9 cellular contexts compared by ENCODE assay signal in genomic region chr5:149128023-149128875, GRCh38. TPM values are rescaled to one million over a fixed set of nuclear protein-coding genes. Genes with fewer than 3 reads are reported as not detected.
DNase-seq lines count a peak whose midpoint lies in the region; ATAC-seq, FAIRE-seq and TF ChIP-seq lines count a peak whose summit lies in the region.
"Had no signal": no experiment of that assay in that cellular context is flagged by ENCODE, and none has a peak within 500 bp of the region (broad histone marks: within the 10 kb centered on the region; RNA-seq: fewer than 3 reads in every experiment).

No MANE protein-coding gene starts in this region.

- H3K4me2 ChIP-seq in Loucy (ENCODE audit: low read depth, low read length, poor library complexity, severe bottlenecking) (no peak overlapping the region), GM12878 (ENCODE audit: control insufficient read depth, insufficient read depth) (no peak overlapping the region)

- H4K20me1 ChIP-seq in Loucy (ENCODE audit: insufficient read depth, low read length, poor library complexity, severe bottlenecking) = no peaks in the 10 kb centered on the region
- no peaks in the 10 kb centered on the region for H4K20me1 ChIP-seq in GM12878 (ENCODE audit: control insufficient read depth, insufficient read depth)

- TF ChIP-seq CTCF in GM20000 (IDR thresholded peaks at IDR 0.05; ENCODE audit: extremely low read depth, missing control alignments) = peak; percentile 30
- TF ChIP-seq CTCF in Loucy (conservative IDR thresholded peaks at IDR 0.05; ENCODE audit: low read length) = peak; percentile 88
- peak; percentile 50 to 72 (median 69) for TF ChIP-seq CTCF in GM12878 (IDR thresholded peaks at IDR 0.05 in 2 of 3, conservative IDR thresholded peaks at IDR 0.05 in 1 of 3; ENCODE audit: control insufficient read depth in 2 of 3, extremely low read depth in 1 of 3, insufficient read depth in 1 of 3, low read depth in 3 of 3, low read length in 3 of 3)
- peak in 2 of 4 experiments; percentile 17 to 43 for TF ChIP-seq CTCF in sigmoid colon (IDR thresholded peaks at IDR 0.05)

- H3K9me2 ChIP-seq in Loucy (replicated peaks; ENCODE audit: low read depth, low read length) = no peaks in the 10 kb centered on the region

- H3K4me1 ChIP-seq in Loucy (ENCODE audit: insufficient read depth, low read length, poor library complexity, severe bottlenecking) (no peaks in the 10 kb centered on the region), GM12878 (ENCODE audit: control insufficient read depth, insufficient read depth, low read length) (no peaks in the 10 kb centered on the region), sigmoid colon (no peaks in the 10 kb centered on the region)
- H3K4me1 ChIP-seq in effector memory CD4-positive, alpha-beta T cell (ENCODE audit: control insufficient read depth, insufficient read depth, low read length, poor library complexity, severe bottlenecking) = no peaks in the 10 kb centered on the region

- FAIRE-seq in GM12878 (lab: Jason Lieb, UNC) = peak; percentile 41
- FAIRE-seq: TTC549 had no signal

- H3K9ac ChIP-seq in Loucy (ENCODE audit: low read depth, low read length, poor library complexity, severe bottlenecking) = no peak overlapping the region
- no peak overlapping the region for H3K9ac ChIP-seq in GM12878 (ENCODE audit: control insufficient read depth, insufficient read depth, low read length)

- SMC1A ChIA-PET in GM12878 (lab: Charles Lee; ENCODE audit: uncharacterized antibody, unreplicated experiment) = no interaction called here

- in situ Hi-C loops in GM12878 (cut with MboI) = no loop called here

- intact Hi-C loops in GM12878 (cut with micrococcal nuclease; ENCODE audit: unreplicated experiment) (no loop called here), sigmoid colon (cut with DNase I) (no loop called here)

- TF ChIP-seq POLR2A in GM12878 (IDR thresholded peaks at IDR 0.05; ENCODE audit: low read depth, low read length) (no peak), sigmoid colon (IDR thresholded peaks at IDR 0.05) (no peak)

- no peaks in the 10 kb centered on the region for H3F3A ChIP-seq in Loucy (ENCODE audit: low read depth)

- BruUV-seq in GM12878 (replicated peaks; lab: Mats Ljungman, UMichigan) = no TSS peak

- H3K9me3 ChIP-seq in Loucy (ENCODE audit: insufficient read depth, low read depth, low read length) (no peaks in the 10 kb centered on the region), GM12878 (replicated peaks; ENCODE audit: control insufficient read depth, insufficient read depth, low read length) (no peaks in the 10 kb centered on the region), sigmoid colon (no peaks in the 10 kb centered on the region)
- no peaks in the 10 kb centered on the region for H3K9me3 ChIP-seq in effector memory CD4-positive, alpha-beta T cell (ENCODE audit: control insufficient read depth, low read length)

- no peaks in the 10 kb centered on the region for H3K27me3 ChIP-seq in Loucy (ENCODE audit: insufficient read depth, low read length, poor library complexity, severe bottlenecking)
- no peaks in the 10 kb centered on the region for H3K27me3 ChIP-seq in GM12878 (replicated peaks in 1 of 2; ENCODE audit: control insufficient read depth in 2 of 2, insufficient read depth in 2 of 2, low read length in 1 of 2)
- H3K27me3 ChIP-seq in effector memory CD4-positive, alpha-beta T cell (replicated peaks; ENCODE audit: control insufficient read depth, insufficient read depth, low read length, poor library complexity, severe bottlenecking) = no peaks in the 10 kb centered on the region
- no peaks in the 10 kb centered on the region for H3K27me3 ChIP-seq in sigmoid colon

- H3K27ac ChIP-seq in GM12878 (ENCODE audit: control insufficient read depth, insufficient read depth) = no peak overlapping the region
- no peak overlapping the region for H3K27ac ChIP-seq in effector memory CD4-positive, alpha-beta T cell (ENCODE audit: insufficient read depth, low read length, poor library complexity, severe bottlenecking)
- H3K27ac ChIP-seq in sigmoid colon = no peak overlapping the region

- DNase-seq in Daoy (ENCODE audit: low read depth) = peak; percentile 56
- DNase-seq in GM20000 (ENCODE audit: low spot score) = peak; percentile 45
- DNase-seq in GM12878 (ENCODE audit: low read depth, low spot score) = no peak
- DNase-seq in kidney tubule cell (ENCODE audit: low spot score) = peak; percentile 56
- DNase-seq in activated gamma-delta T cell treated with Interleukin-2 at 50 U/mL for 16 hours = no peak
- no peak for DNase-seq in effector memory CD4-positive, alpha-beta T cell
- DNase-seq in sigmoid colon = no peak

- 35% methylated on average over 13 of the region's 13 CpGs for WGBS in GM12878 (ENCODE audit: insufficient coverage, insufficient replicate concordance, low lambda C conversion rate, missing lambda C conversion rate)
- WGBS in sigmoid colon, 2 donors = 42 to 50% methylated on average over 13 of the region's 13 CpGs

- POLR2A ChIA-PET in GM12878 (lab: Charles Lee) = no interaction called here

- H2AFZ ChIP-seq in Loucy (ENCODE audit: low read length) (no peak overlapping the region), GM12878 (ENCODE audit: control insufficient read depth, low read depth, low read length) (no peak overlapping the region)

- RAD21 ChIA-PET in GM12878 (lab: Charles Lee; ENCODE audit: unreplicated experiment) = no interaction called here

- peak; percentile 89 for ATAC-seq in GM12878

- TF ChIP-seq EP300 in GM12878 (IDR thresholded peaks at IDR 0.05; ENCODE audit: borderline replicate concordance in 1 of 2, control insufficient read depth in 1 of 2, low read depth in 2 of 2, low read length in 2 of 2) = no peak
- TF ChIP-seq EP300 in sigmoid colon (IDR thresholded peaks at IDR 0.05) = no peak

- CTCF ChIA-PET in GM12878 (lab: Yijun Ruan, JAX) = no interaction called here

- peak; percentile 29 for TF ChIP-seq RAD21 in GM12878 (IDR thresholded peaks at IDR 0.05; ENCODE audit: insufficient read depth, low read depth, low read length)

- no peaks in the 10 kb centered on the region for H3K36me3 ChIP-seq in Loucy (ENCODE audit: insufficient read depth, low read length)
- no peaks in the 10 kb centered on the region for H3K36me3 ChIP-seq in GM12878 (ENCODE audit: control insufficient read depth in 2 of 2, insufficient read depth in 2 of 2, low read length in 1 of 2)
- no peaks in the 10 kb centered on the region for H3K36me3 ChIP-seq in effector memory CD4-positive, alpha-beta T cell (ENCODE audit: control insufficient read depth, insufficient read depth, low read length)
- H3K36me3 ChIP-seq in sigmoid colon = no peaks in the 10 kb centered on the region

- H3K79me2 ChIP-seq in Loucy (ENCODE audit: insufficient read depth, low read length) (no peaks in the 10 kb centered on the region), GM12878 (ENCODE audit: control insufficient read depth, insufficient read depth, low read length) (no peaks in the 10 kb centered on the region)

- H3K4me3 ChIP-seq in Loucy (ENCODE audit: low read length, poor library complexity, severe bottlenecking) = no peak overlapping the region
- H3K4me3 ChIP-seq in GM12878 = no peak overlapping the region
- H3K4me3 ChIP-seq in effector memory CD4-positive, alpha-beta T cell (ENCODE audit: insufficient read depth, low read depth, low read length, poor library complexity, severe bottlenecking) = no peak overlapping the region
- no peak overlapping the region for H3K4me3 ChIP-seq in sigmoid colon

TF ChIP-seq in GM12878, 131 proteins besides CTCF, POLR2A, EP300 and RAD21 (continues in another document):
- TF ChIP-seq TCF3 (IDR thresholded peaks at IDR 0.05; ENCODE audit: borderline replicate concordance, insufficient read depth, low read depth, low read length) = no peak
- no peak for TF ChIP-seq HDGF (IDR thresholded peaks at IDR 0.05)
- no peak for TF ChIP-seq NKRF (conservative IDR thresholded peaks at IDR 0.05)
- TF ChIP-seq CREB1 (IDR thresholded peaks at IDR 0.05; ENCODE audit: low read depth) = no peak

RNA-seq across cellular contexts. Expression of gene ABLIM3, which starts 13.0 kb away (rescaled TPM):
- 6.4 and 10.6 TPM in 2 replicates for total RNA-seq in Daoy (2014; rRNA removed; shearing (Covaris generic))
- not detected in 2 replicates for total RNA-seq in GM12878 (2013; cell fraction: nucleolus; rRNA removed)
- total RNA-seq in GM12878 (2014; rRNA removed) (not detected in 2 replicates), GM12878 (2014; rRNA removed; fragmentation: Illumina TruSeq; extraction: Trizol) (not detected in 2 replicates), GM12878 (2021) (0.13 TPM in 1 of 2 replicates, not detected in the other), sigmoid colon (10 to 100 TPM in 3 of 4 donors, 1 to 10 TPM in 1; 6.8 to 19.9 (median 13.8) TPM)
- polyA plus RNA-seq in GM12878 (2011; ENCODE audit: low read depth) = not detected
- polyA plus RNA-seq in GM12878 (2011; rRNA removed) (not detected in 2 replicates), GM12878 (2014; fragmentation: Illumina TruSeq; extraction: Trizol) (not detected in 2 replicates), GM12878 (2014; fragmentation: Nextera tagmentation; extraction: Ambion mirVana) (not detected), GM12878 (2014; rRNA removed) (0.03 TPM in 1 of 2 replicates, not detected in the other), GM12878 (2016; fragmentation: Nextera tagmentation; extraction: Ambion mirVana) (not detected), sigmoid colon (10 to 100 TPM in 1 of 3 donors, 1 to 10 TPM in 2; 5.8 to 11.4 (median 6.5) TPM)
- not detected in 2 replicates for polyA plus RNA-seq in GM12878 (2011; cell fraction: cytosol; rRNA removed)
- polyA plus RNA-seq in GM12878 (2011; cell fraction: nucleus; rRNA removed) = not detected in 2 replicates
- polyA plus RNA-seq in GM12878 (2012) = not detected in 2 replicates
- not detected in 2 replicates for polyA minus RNA-seq in GM12878 (2011; rRNA and poly(A)+ RNA removed)
- not detected in 2 replicates for polyA minus RNA-seq in GM12878 (2011; cell fraction: cytosol; rRNA and poly(A)+ RNA removed)
- polyA minus RNA-seq in GM12878 (2011; cell fraction: nucleus; rRNA and poly(A)+ RNA removed) = not detected in 2 replicates

Comparison
In these comparisons a context has a peak if more than half of its experiments do, and no peak if none do; other contexts are left out.
1. DNase-seq: peak in Daoy (single experiment), GM20000 (single experiment) and kidney tubule cell (single experiment); none in GM12878 (single experiment), activated gamma-delta T cell treated with Interleukin-2 at 50 U/mL for 16 hours (single experiment), effector memory CD4-positive, alpha-beta T cell (0 of 3) and sigmoid colon (single experiment).